ENCODE assay signal across 8 cellular contexts in genomic region chr1:184691719-184692324, GRCh38.
DNase-seq lines count a peak whose midpoint lies in the region; ATAC-seq, FAIRE-seq and TF ChIP-seq lines count a peak whose summit lies in the region.

No MANE protein-coding gene starts in this region.

- CTCF ChIA-PET in HepG2 (lab: Yijun Ruan, JAX; ENCODE audit: low intra/inter-chr PET ratio, low total read pairs), result interaction anchor here (1.7 kb wide), 1 partner anchor 616 kb away, joined by 13 read pairs; no protein-coding TSS in a partner anchor
- CTCF ChIA-PET in activated CD8-positive, alpha-beta memory T cell treated with anti-CD3 and anti-CD28 coated beads, Interleukin-2, amount 10 ng/mL, durations not matched to agents 7 days and 5 days (lab: Charles Lee), result interaction anchor here (1.0 to 1.8 kb wide), 4 partner anchors 16 to 100 kb away, joined by 3 to 4 read pairs (median 3); no protein-coding TSS in a partner anchor

- 44% methylated on average over 4 of the region's 4 CpGs for WGBS in HepG2 (ENCODE audit: low lambda C conversion rate)

- H4K20me1 ChIP-seq in HepG2 (ENCODE audit: insufficient read depth, low read length), result no peaks in the 10 kb centered on the region

- peaks cover 0 to 1% of the 10 kb centered on the region in 2 experiments; a peak in 1 of 5 replicates for H3K36me3 ChIP-seq in HepG2 (replicated peaks in 1 of 2; ENCODE audit: control insufficient read depth in 1 of 2, insufficient read depth in 2 of 2, low read length in 2 of 2)

- no peak overlapping the region for H3K4me2 ChIP-seq in HepG2 (ENCODE audit: low read depth, low read length)

- peaks cover 19% of the 10 kb centered on the region for H3K36me3 Mint-ChIP-seq in activated CD8-positive, alpha-beta memory T cell treated with anti-CD3 and anti-CD28 coated beads, Interleukin-2, amount 10 ng/mL, durations not matched to agents 7 days and 5 days

- H3K4me3 ChIP-seq in HepG2 (replicated peaks in 1 of 3; ENCODE audit: insufficient read depth in 1 of 3, low read depth in 2 of 3, low read length in 3 of 3), result no peak overlapping the region

- H3K27ac Mint-ChIP-seq in activated CD8-positive, alpha-beta memory T cell treated with anti-CD3 and anti-CD28 coated beads, Interleukin-2, amount 10 ng/mL, durations not matched to agents 7 days and 5 days, result no peak overlapping the region

- no peaks in the 10 kb centered on the region for H3K79me2 ChIP-seq in HepG2 (ENCODE audit: insufficient read depth, low read length)

- peaks cover 2% of the 10 kb centered on the region for H3K4me1 Mint-ChIP-seq in activated CD8-positive, alpha-beta memory T cell treated with anti-CD3 and anti-CD28 coated beads, Interleukin-2, amount 10 ng/mL, durations not matched to agents 7 days and 5 days

- no peak for TF ChIP-seq EP300 in HepG2 (IDR thresholded peaks at IDR 0.05; ENCODE audit: low read depth in 2 of 2, low read length in 2 of 2)
- no peak for TF ChIP-seq EP300 in HepG2 (CRISPR knock-in tag; IDR thresholded peaks at IDR 0.05; ENCODE audit: borderline replicate concordance)

- no peaks in the 10 kb centered on the region for H3K4me1 ChIP-seq in HepG2 (ENCODE audit: insufficient read depth, low read length)

- peak; percentile 65 for TF ChIP-seq CTCF in HepG2 (CRISPR knock-in tag; IDR thresholded peaks at IDR 0.05)

- H3K9me3 ChIP-seq in HepG2 (ENCODE audit: low read length), result no peaks in the 10 kb centered on the region

- BruUV-seq in HepG2 (replicated peaks; lab: Mats Ljungman, UMichigan), result no TSS peak

- H3K27me3 ChIP-seq in HepG2 (ENCODE audit: control insufficient read depth in 1 of 2, insufficient read depth in 2 of 2, low read length in 2 of 2), result no peaks in the 10 kb centered on the region

- H3K27me3 Mint-ChIP-seq in activated CD8-positive, alpha-beta memory T cell treated with anti-CD3 and anti-CD28 coated beads, Interleukin-2, amount 10 ng/mL, durations not matched to agents 7 days and 5 days, result no peaks in the 10 kb centered on the region

- no peak overlapping the region for H2AFZ ChIP-seq in HepG2 (ENCODE audit: low read length)

- intact Hi-C loops in HepG2 (cut with micrococcal nuclease; ENCODE audit: unreplicated experiment) (loop anchor here (1.0 to 10.0 kb wide), 2 partner anchors 467 to 617 kb away; no protein-coding TSS in a partner anchor), posterior cingulate gyrus (cut with DNase I) (loop anchor here (10.0 kb wide), 1 partner anchor 617 kb away; no protein-coding TSS in a partner anchor)

- no peaks in the 10 kb centered on the region for H3K9me3 Mint-ChIP-seq in activated CD8-positive, alpha-beta memory T cell treated with anti-CD3 and anti-CD28 coated beads, Interleukin-2, amount 10 ng/mL, durations not matched to agents 7 days and 5 days (ENCODE audit: low read depth)

- no peak overlapping the region for H3K27ac ChIP-seq in HepG2 (ENCODE audit: extremely low read length, insufficient read depth, low read length)

- peak; percentile 72 for FAIRE-seq in HepG2 (lab: Jason Lieb, UNC)

- DNase-seq in NCI-H748 (lab: John Stamatoyannopoulos, UW; ENCODE audit: unreplicated experiment) (peak; percentile 29), NCI-H748 treated with DMSO at 0.1 percent for 48 hours (lab: John Stamatoyannopoulos, UW) (no peak), NCI-H2081 treated with DMSO at 0.1 percent for 48 hours (lab: John Stamatoyannopoulos, UW) (peak; percentile 39), T47D (ENCODE audit: low read depth in 1 of 2, low spot score in 1 of 2) (peak; percentile 28 to 72), HepG2 (ENCODE audit: low spot score) (peak; percentile 24), ecto neural progenitor cell (ENCODE audit: low spot score) (no peak), posterior cingulate gyrus (no peak)
- DNase-seq in activated CD8-positive, alpha-beta memory T cell treated with anti-CD3 and anti-CD28 coated beads, Interleukin-2, amount 10 ng/mL, durations not matched to agents 7 days and 5 days, result no peak

- no peak overlapping the region for H3K9ac ChIP-seq in HepG2 (ENCODE audit: insufficient read depth, low read depth, low read length)

- no peak for TF ChIP-seq RAD21 in HepG2 (CRISPR knock-in tag; IDR thresholded peaks at IDR 0.05)

- POLR2A ChIA-PET in HepG2 (lab: Yijun Ruan, JAX), result interaction anchor here (1.0 kb wide), 1 partner anchor 63 kb away, joined by 3 read pairs; the partner anchor contains the start of gene EDEM3

- peak; percentile 62 for ATAC-seq in HepG2
- ATAC-seq in activated CD8-positive, alpha-beta memory T cell treated with anti-CD3 and anti-CD28 coated beads, Interleukin-2, amount 10 ng/mL, durations not matched to agents 7 days and 5 days, result no peak

- H3K4me3 Mint-ChIP-seq in activated CD8-positive, alpha-beta memory T cell treated with anti-CD3 and anti-CD28 coated beads, Interleukin-2, amount 10 ng/mL, durations not matched to agents 7 days and 5 days, result no peak overlapping the region

- TF ChIP-seq POLR2A in HepG2 (IDR thresholded peaks at IDR 0.05; ENCODE audit: insufficient read depth in 1 of 2, low read depth in 2 of 2, low read length in 2 of 2), result no peak

- in situ Hi-C loops in T47D (cut with HindIII; ENCODE audit: low pct_unique_long_range_greater_than_20kb, low sequenced_read_pairs) (no loop called here), HepG2 (cut with HindIII; ENCODE audit: extremely low pct_ligation_motif_present, low pct_unique_long_range_greater_than_20kb) (no loop called here)

TF ChIP-seq in HepG2, 621 proteins besides CTCF, POLR2A, EP300 and RAD21:
- TF ChIP-seq ZBTB26 (CRISPR knock-in tag; IDR thresholded peaks at IDR 0.05; ENCODE audit: borderline replicate concordance), result no peak
- TF ChIP-seq, protein P1, sequence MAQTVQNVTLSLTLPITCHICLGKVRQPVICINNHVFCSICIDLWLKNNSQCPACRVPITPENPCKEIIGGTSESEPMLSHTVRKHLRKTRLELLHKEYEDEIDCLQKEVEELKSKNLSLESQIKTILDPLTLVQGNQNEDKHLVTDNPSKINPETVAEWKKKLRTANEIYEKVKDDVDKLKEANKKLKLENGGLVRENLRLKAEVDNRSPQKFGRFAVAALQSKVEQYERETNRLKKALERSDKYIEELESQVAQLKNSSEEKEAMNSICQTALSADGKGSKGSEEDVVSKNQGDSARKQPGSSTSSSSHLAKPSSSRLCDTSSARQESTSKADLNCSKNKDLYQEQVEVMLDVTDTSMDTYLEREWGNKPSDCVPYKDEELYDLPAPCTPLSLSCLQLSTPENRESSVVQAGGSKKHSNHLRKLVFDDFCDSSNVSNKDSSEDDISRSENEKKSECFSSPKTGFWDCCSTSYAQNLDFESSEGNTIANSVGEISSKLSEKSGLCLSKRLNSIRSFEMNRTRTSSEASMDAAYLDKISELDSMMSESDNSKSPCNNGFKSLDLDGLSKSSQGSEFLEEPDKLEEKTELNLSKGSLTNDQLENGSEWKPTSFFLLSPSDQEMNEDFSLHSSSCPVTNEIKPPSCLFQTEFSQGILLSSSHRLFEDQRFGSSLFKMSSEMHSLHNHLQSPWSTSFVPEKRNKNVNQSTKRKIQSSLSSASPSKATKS (CRISPR knock-in tag; IDR thresholded peaks at IDR 0.05), result no peak
- TF ChIP-seq MNT (IDR thresholded peaks at IDR 0.05), result no peak
- peak; percentile 67 for TF ChIP-seq STAG1 (CRISPR knock-in tag; IDR thresholded peaks at IDR 0.05)
- TF ChIP-seq ZNF512 (CRISPR knock-in tag; IDR thresholded peaks at IDR 0.05), result no peak
TF ChIP-seq in HepG2: peak in this region for 1.

Comparison
In these comparisons a context has a peak if more than half of its experiments do, and no peak if none do; other contexts are left out.
1. DNase-seq: peak in NCI-H748 (single experiment), NCI-H2081 treated with DMSO at 0.1 percent for 48 hours (single experiment), T47D (2 of 2) and HepG2 (single experiment); none in NCI-H748 treated with DMSO at 0.1 percent for 48 hours (single experiment), ecto neural progenitor cell (single experiment), activated CD8-positive, alpha-beta memory T cell treated with anti-CD3 and anti-CD28 coated beads, Interleukin-2, amount 10 ng/mL, durations not matched to agents 7 days and 5 days (single experiment) and posterior cingulate gyrus (0 of 10).